ENCODE assay signal across 14 cellular contexts in the genomic region with DNA sequence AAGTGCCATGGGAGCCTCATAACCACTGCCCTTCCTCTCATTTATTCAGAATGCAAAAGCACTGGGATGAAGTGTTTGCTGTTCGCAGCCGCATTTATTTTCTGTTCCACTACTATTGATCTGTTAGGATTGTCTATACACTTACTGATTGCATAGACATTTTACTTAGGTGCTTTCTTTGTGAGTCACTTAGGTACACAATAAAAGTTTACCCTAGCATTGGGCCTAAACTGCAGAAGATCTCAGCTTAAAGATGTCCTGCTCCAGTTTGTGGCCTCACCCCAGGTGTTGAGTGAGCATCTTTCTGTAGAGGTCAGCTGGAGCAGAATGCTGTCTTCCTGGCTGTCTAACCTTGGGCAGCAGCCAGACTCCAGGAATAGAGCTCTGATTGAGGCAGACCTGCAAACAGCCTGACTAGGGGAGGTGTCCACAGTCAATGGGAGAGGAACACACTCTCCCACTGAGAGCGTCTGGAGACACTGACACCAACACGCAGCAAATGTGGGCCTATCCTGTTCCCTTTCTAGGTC. TPM values are rescaled to one million over a fixed set of nuclear protein-coding genes. Genes with fewer than 3 reads are reported as not detected.
"Had no signal": no experiment of that assay in that cellular context is flagged by ENCODE, and none has a peak within 500 bp of the region (broad histone marks: within the 10 kb centered on the region; RNA-seq: fewer than 3 reads in every experiment).

No MANE protein-coding gene starts in this region.

- H3K36me3 ChIP-seq: uterus had no signal

- H3K27me3 ChIP-seq: brain microvascular endothelial cell, dorsolateral prefrontal cortex, stomach, uterus had no signal

- H3K4me1 ChIP-seq: uterus had no signal

- ATAC-seq: activated CD8-positive, alpha-beta memory T cell treated with anti-CD3 and anti-CD28 coated beads, Interleukin-2, amount 10 ng/mL, durations not matched to agents 7 days and 5 days; natural killer cell had no signal

- DNase-seq: activated CD4-positive, alpha-beta T cell treated with anti-CD3 and anti-CD28 coated beads for 1 hour; activated CD4-positive, alpha-beta T cell treated with anti-CD3 and anti-CD28 coated beads, Interleukin-2, amount 50 U/mL, for 48 hours; activated CD8-positive, alpha-beta memory T cell treated with anti-CD3 and anti-CD28 coated beads, Interleukin-2, amount 10 ng/mL, durations not matched to agents 7 days and 5 days; activated gamma-delta T cell; activated T-cell treated with anti-CD3 and anti-CD28 coated beads, Interleukin-2, amount 50 U/mL, for 24 hours; amygdala; brain microvascular endothelial cell; dorsolateral prefrontal cortex; natural killer cell; occipital lobe; stimulated activated CD4-positive, alpha-beta T cell treated with anti-CD3 and anti-CD28 coated beads, Interleukin-15, amount 100 ng/mL, for 24 hours; stimulated activated CD4-positive, alpha-beta T cell treated with anti-CD3 and anti-CD28 coated beads, Interleukin-4, amount 100 ng/mL, for 24 hours; stomach; uterus had no signal

- H3K9me3 ChIP-seq: stomach, uterus had no signal

- H3K4me3 ChIP-seq: dorsolateral prefrontal cortex, stomach, uterus had no signal

- H3K27ac ChIP-seq: brain microvascular endothelial cell, dorsolateral prefrontal cortex, stomach, uterus had no signal

RNA-seq across cellular contexts. Expression of gene GPR21, which starts 54.0 kb away (rescaled TPM):
- polyA plus RNA-seq: stomach had no signal
